ENCODE assay signal across 21 cellular contexts in genomic region chr3:40178012-40178594, GRCh38.
"Had no signal": no experiment of that assay in that cellular context is flagged by ENCODE, and none has a peak within 500 bp of the region (broad histone marks: within the 10 kb centered on the region; RNA-seq: fewer than 3 reads in every experiment).

No MANE protein-coding gene starts in this region.

- DNase-seq: naive B cell had no signal

- H3K27me3 Mint-ChIP-seq: activated CD4-positive, alpha-beta T cell treated with anti-CD3 and anti-CD28 coated beads, Interleukin-2, amount 10 ng/mL, durations not matched to agents 7 days and 5 days; activated CD8-positive, alpha-beta T cell treated with anti-CD3 and anti-CD28 coated beads for 36 hours; activated naive CD8-positive, alpha-beta T cell treated with anti-CD3 and anti-CD28 coated beads for 36 hours; brain; naive B cell; stimulated activated memory B cell treated with anti-CD40 and anti-IgM and Interleukin-4, amounts not matched to agents 10 μg/mL and 1 μg/mL and 100 μg/mL, for 72 hours; stimulated activated naive CD8-positive, alpha-beta T cell treated with anti-CD3 and anti-CD28 coated beads, Interleukin-15, amount 100 ng/mL, for 72 hours had no signal

- H3K36me3 Mint-ChIP-seq: activated naive CD8-positive, alpha-beta T cell treated with anti-CD3 and anti-CD28 coated beads for 36 hours; brain; immature natural killer cell; naive B cell; stimulated activated memory B cell treated with anti-CD40 and anti-IgM and Interleukin-4, amounts not matched to agents 10 μg/mL and 1 μg/mL and 100 μg/mL, for 72 hours had no signal

- H3K9me3 Mint-ChIP-seq: activated CD4-positive, alpha-beta T cell treated with anti-CD3 and anti-CD28 coated beads, Interleukin-2, amount 10 ng/mL, durations not matched to agents 7 days and 5 days; activated CD8-positive, alpha-beta T cell treated with anti-CD3 and anti-CD28 coated beads for 36 hours; activated naive CD4-positive, alpha-beta T cell treated with anti-CD3 and anti-CD28 coated beads for 36 hours; activated naive CD8-positive, alpha-beta T cell treated with anti-CD3 and anti-CD28 coated beads for 36 hours; brain; effector memory CD8-positive, alpha-beta T cell; immature natural killer cell; naive B cell; nephron progenitor cell; stimulated activated memory B cell treated with anti-CD40 and anti-IgM and Interleukin-4, amounts not matched to agents 10 μg/mL and 1 μg/mL and 100 μg/mL, for 72 hours; stimulated activated naive CD8-positive, alpha-beta T cell treated with anti-CD3 and anti-CD28 coated beads, Interleukin-15, amount 100 ng/mL, for 72 hours had no signal

- H3K4me2 ChIP-seq: smooth muscle cell had no signal

- H3K4me1 ChIP-seq: adrenal gland, pancreas, prostate gland had no signal

- H3K27me3 ChIP-seq: adrenal gland, ascending aorta, cardiac muscle cell, heart left ventricle, pancreas, tibial artery had no signal

- ATAC-seq: effector memory CD8-positive, alpha-beta T cell; stimulated activated naive CD8-positive, alpha-beta T cell treated with anti-CD3 and anti-CD28 coated beads, Interleukin-15, amount 100 ng/mL, for 72 hours had no signal

- H3K9me3 ChIP-seq: adrenal gland, ascending aorta, heart left ventricle, pancreas, prostate gland, tibial artery had no signal

- H3K27ac ChIP-seq: adrenal gland, ascending aorta, cardiac muscle cell, coronary artery, heart left ventricle, pancreas, prostate gland had no signal

- H3K27ac Mint-ChIP-seq: activated CD4-positive, alpha-beta T cell treated with anti-CD3 and anti-CD28 coated beads, Interleukin-2, amount 10 ng/mL, durations not matched to agents 7 days and 5 days; activated CD8-positive, alpha-beta T cell treated with anti-CD3 and anti-CD28 coated beads for 36 hours; activated naive CD4-positive, alpha-beta T cell treated with anti-CD3 and anti-CD28 coated beads for 36 hours; activated naive CD8-positive, alpha-beta T cell treated with anti-CD3 and anti-CD28 coated beads for 36 hours; brain; effector memory CD8-positive, alpha-beta T cell; immature natural killer cell; nephron progenitor cell; stimulated activated memory B cell treated with anti-CD40 and anti-IgM and Interleukin-4, amounts not matched to agents 10 μg/mL and 1 μg/mL and 100 μg/mL, for 72 hours; stimulated activated naive CD8-positive, alpha-beta T cell treated with anti-CD3 and anti-CD28 coated beads, Interleukin-15, amount 100 ng/mL, for 72 hours; T-helper 17 cell had no signal

- H3K36me3 ChIP-seq: adrenal gland, ascending aorta, cardiac muscle cell, heart left ventricle, pancreas, prostate gland had no signal

- H3K4me3 Mint-ChIP-seq: activated CD4-positive, alpha-beta T cell treated with anti-CD3 and anti-CD28 coated beads, Interleukin-2, amount 10 ng/mL, durations not matched to agents 7 days and 5 days; activated CD8-positive, alpha-beta T cell treated with anti-CD3 and anti-CD28 coated beads for 36 hours; activated naive CD4-positive, alpha-beta T cell treated with anti-CD3 and anti-CD28 coated beads for 36 hours; activated naive CD8-positive, alpha-beta T cell treated with anti-CD3 and anti-CD28 coated beads for 36 hours; effector memory CD8-positive, alpha-beta T cell; immature natural killer cell; naive B cell; nephron progenitor cell; stimulated activated memory B cell treated with anti-CD40 and anti-IgM and Interleukin-4, amounts not matched to agents 10 μg/mL and 1 μg/mL and 100 μg/mL, for 72 hours; stimulated activated naive CD8-positive, alpha-beta T cell treated with anti-CD3 and anti-CD28 coated beads, Interleukin-15, amount 100 ng/mL, for 72 hours; T-helper 17 cell had no signal

- H3K4me1 Mint-ChIP-seq: activated CD4-positive, alpha-beta T cell treated with anti-CD3 and anti-CD28 coated beads, Interleukin-2, amount 10 ng/mL, durations not matched to agents 7 days and 5 days; activated naive CD8-positive, alpha-beta T cell treated with anti-CD3 and anti-CD28 coated beads for 36 hours; immature natural killer cell; naive B cell; stimulated activated memory B cell treated with anti-CD40 and anti-IgM and Interleukin-4, amounts not matched to agents 10 μg/mL and 1 μg/mL and 100 μg/mL, for 72 hours; stimulated activated naive CD8-positive, alpha-beta T cell treated with anti-CD3 and anti-CD28 coated beads, Interleukin-15, amount 100 ng/mL, for 72 hours had no signal

- H3K4me3 ChIP-seq: adrenal gland, ascending aorta, cardiac muscle cell, coronary artery, heart left ventricle, pancreas, prostate gland, smooth muscle cell, tibial artery had no signal
